25 cellular contexts compared by ENCODE assay signal in genomic region chr6:43880236-43881120, GRCh38.
"Had no signal": no experiment of that assay in that cellular context is flagged by ENCODE, and none has a peak within 500 bp of the region (broad histone marks: within the 10 kb centered on the region; RNA-seq: fewer than 3 reads in every experiment).

No MANE protein-coding gene starts in this region.

- H3K4me1 ChIP-seq: colonic mucosa, esophagus muscularis mucosa, foreskin keratinocyte, gastroesophageal sphincter, left lung, prostate gland, sigmoid colon, transverse colon, upper lobe of right lung had no signal

- H3K36me3 ChIP-seq: colonic mucosa, esophagus muscularis mucosa, gastroesophageal sphincter, heart left ventricle, left lung, prostate gland, right atrium auricular region, sigmoid colon, transverse colon, upper lobe of right lung, vagina had no signal

- H3K4me2 ChIP-seq: hepatocyte had no signal

- H3K9me3 ChIP-seq: colonic mucosa, esophagus muscularis mucosa, gastroesophageal sphincter, heart left ventricle, left lung, mucosa of descending colon, prostate gland, right atrium auricular region, sigmoid colon, transverse colon, upper lobe of right lung, vagina had no signal

- H3K27me3 ChIP-seq: colonic mucosa, esophagus muscularis mucosa, gastroesophageal sphincter, heart left ventricle, hepatocyte, left lung, right atrium auricular region, sigmoid colon, transverse colon, upper lobe of right lung, vagina had no signal

- H3K79me2 ChIP-seq: hepatocyte had no signal

- DNase-seq: colonic mucosa; dermis blood vessel endothelial cell; effector memory CD4-positive, alpha-beta T cell; foreskin keratinocyte; kidney; mesenchymal stem cell; mucosa of descending colon; naive B cell; nucleus accumbens; sigmoid colon; stimulated activated CD4-positive, alpha-beta T cell treated with anti-CD3 and anti-CD28 coated beads, Interleukin-4, amount 100 ng/mL, for 4 hours; stimulated activated naive CD8-positive, alpha-beta T cell treated with anti-CD3 and anti-CD28 coated beads, Interleukin-15, Interleukin-2, amounts not matched to agents 100 U/mL and 50 U/mL, for 24 hours; transverse colon; upper lobe of right lung had no signal

- H2AFZ ChIP-seq: hepatocyte had no signal

- FAIRE-seq: endothelial cell of umbilical vein, kidney had no signal

- H3K4me3 ChIP-seq: colonic mucosa, esophagus muscularis mucosa, gastroesophageal sphincter, heart left ventricle, hepatocyte, left lung, mucosa of descending colon, prostate gland, right atrium auricular region, sigmoid colon, transverse colon, upper lobe of right lung, vagina had no signal

- ATAC-seq: foreskin keratinocyte; gastroesophageal sphincter; heart left ventricle; left lung; mucosa of descending colon; natural killer cell treated with Interleukin-12 subunit alpha and Interleukin-12 subunit beta and Interleukin-15 and Interleukin-18, amount 100 ng/mL, for 72 hours; stimulated activated memory B cell treated with anti-CD40 and anti-IgM and Interleukin-4, amounts not matched to agents 10 μg/mL and 1 μg/mL and 100 μg/mL, for 72 hours; stimulated activated naive CD8-positive, alpha-beta T cell treated with anti-CD3 and anti-CD28 coated beads, Interleukin-15, Interleukin-2, amounts not matched to agents 100 U/mL and 50 U/mL, for 24 hours; upper lobe of right lung had no signal

- H3K27ac ChIP-seq: colonic mucosa, esophagus muscularis mucosa, foreskin keratinocyte, gastroesophageal sphincter, heart left ventricle, hepatocyte, left lung, prostate gland, right atrium auricular region, sigmoid colon, transverse colon, upper lobe of right lung, vagina had no signal
